Comparison of ENCODE assay signal across 9 cellular contexts in genomic region chr14:76937181-76938091, GRCh38.
DNase-seq lines count a peak whose midpoint lies in the region; ATAC-seq and TF ChIP-seq lines count a peak whose summit lies in the region.
"Had no signal": no experiment of that assay in that cellular context is flagged by ENCODE, and none has a peak within 500 bp of the region (broad histone marks: within the 10 kb centered on the region; RNA-seq: fewer than 3 reads in every experiment).

No MANE protein-coding gene starts in this region.

- H3K36me3 ChIP-seq in SK-N-SH (replicated peaks in 1 of 2; ENCODE audit: control insufficient read depth in 1 of 2, insufficient read depth in 2 of 2, low read length in 1 of 2) (no peaks in the 10 kb centered on the region), cardiac muscle cell (no peaks in the 10 kb centered on the region), skeletal muscle tissue (ENCODE audit: control insufficient read depth in 3 of 3, insufficient read depth in 3 of 3, low read length in 3 of 3) (no peaks in the 10 kb centered on the region)

- TF ChIP-seq CTCF in SK-N-SH (IDR thresholded peaks at IDR 0.05), result no peak
- TF ChIP-seq CTCF in cardiac muscle cell (IDR thresholded peaks at IDR 0.05; ENCODE audit: low read depth, low read length), result no peak

- DNase-seq in LHCN-M2 (ENCODE audit: low read depth) (peak; percentile 96), SK-N-SH (peak; percentile 93), cardiac muscle cell (ENCODE audit: low read depth in 1 of 2, low spot score in 1 of 2) (peak; percentile 88 to 91)
- DNase-seq in activated CD4-positive, alpha-beta T cell treated with anti-CD3 and anti-CD28 coated beads, Interleukin-2, amount 50 U/mL, for 4 hours, result no peak
- no peak for DNase-seq in activated CD4-positive, CD25-positive, alpha-beta regulatory T cell treated with anti-CD3 and anti-CD28 coated beads, Interleukin-2, amount 50 U/mL, for 72 hours
- DNase-seq: activated CD4-positive, alpha-beta T cell treated with anti-CD3 and anti-CD28 coated beads, Interleukin-2, amount 10 ng/mL, durations not matched to agents 7 days and 5 days had no signal

- peaks cover 12% of the 10 kb centered on the region for H3F3A ChIP-seq in SK-N-SH (replicated peaks; ENCODE audit: insufficient read depth)

- ATAC-seq in GM18867 (IDR thresholded peaks at IDR 0.05; ENCODE audit: unreplicated experiment) (no peak), HG03442 (IDR thresholded peaks at IDR 0.05; ENCODE audit: unreplicated experiment) (no peak)

- H4K20me1 ChIP-seq in SK-N-SH (ENCODE audit: insufficient read depth), result no peaks in the 10 kb centered on the region

- H3K27ac ChIP-seq in SK-N-SH (ENCODE audit: low read depth in 2 of 2, low read length in 1 of 2) (peak overlapping the region; percentile 89 to 97), cardiac muscle cell (peak overlapping the region; percentile 67), skeletal muscle tissue (ENCODE audit: low read depth, low read length) (peak overlapping the region; percentile 88)

- POLR2A ChIA-PET in SK-N-SH (lab: Yijun Ruan, JAX), result interaction anchor here (0.9 to 3.9 kb wide), 5 partner anchors 18 to 90 kb away, joined by 3 to 20 read pairs (median 3); no protein-coding TSS in a partner anchor

- WGBS in SK-N-SH (ENCODE audit: low lambda C conversion rate), result 66% methylated on average over 13 of the region's 15 CpGs

- H3K4me1 ChIP-seq in SK-N-SH (ENCODE audit: control insufficient read depth in 1 of 2, insufficient read depth in 2 of 2, low read depth in 1 of 2, low read length in 1 of 2) (peaks cover 23 to 50% of the 10 kb centered on the region in 2 experiments), cardiac muscle cell (ENCODE audit: low read depth) (peaks cover 45% of the 10 kb centered on the region), skeletal muscle tissue (ENCODE audit: control insufficient read depth in 3 of 3, insufficient read depth in 3 of 3, low read length in 3 of 3) (peaks cover 23 to 32% (median 24%) of the 10 kb centered on the region in 3 donors)

- H3K9ac ChIP-seq in SK-N-SH, result peak overlapping the region; percentile 38; the same call in 1 of the 2 replicates
- peak overlapping the region; percentile 5 to 54 (median 34) for H3K9ac ChIP-seq in skeletal muscle tissue (ENCODE audit: low read depth in 1 of 3, low read length in 3 of 3)

- H3K4me3 ChIP-seq in SK-N-SH (ENCODE audit: low read depth in 2 of 2, low read length in 1 of 2) (no peak overlapping the region), cardiac muscle cell (no peak overlapping the region), skeletal muscle tissue (ENCODE audit: low read length in 3 of 3) (peak overlapping the region; percentile 45 to 56 (median 51))

- peak overlapping the region; percentile 39; the same call in 1 of the 2 replicates for H2AFZ ChIP-seq in SK-N-SH (ENCODE audit: low read depth)

- no peak; a peak in 1 of 4 replicates for TF ChIP-seq EP300 in SK-N-SH (IDR thresholded peaks at IDR 0.05; ENCODE audit: borderline replicate concordance in 1 of 2, low read depth in 1 of 2, low read length in 1 of 2)

- CTCF ChIA-PET in SK-N-SH (lab: Yijun Ruan, JAX), result interaction anchor here (1.0 to 12.2 kb wide), 8 partner anchors 10 to 116 kb away, joined by 3 to 133 read pairs (median 7); no protein-coding TSS in a partner anchor

- H3K79me2 ChIP-seq in SK-N-SH (ENCODE audit: insufficient read depth), result no peaks in the 10 kb centered on the region

- H3K9me3 ChIP-seq in SK-N-SH (no peaks in the 10 kb centered on the region), cardiac muscle cell (ENCODE audit: low read depth) (no peaks in the 10 kb centered on the region), skeletal muscle tissue (ENCODE audit: control insufficient read depth in 3 of 3, low read length in 3 of 3) (no peaks in the 10 kb centered on the region)

- peak; percentile 35 for TF ChIP-seq RAD21 in SK-N-SH (IDR thresholded peaks at IDR 0.05; ENCODE audit: low read length)

- peak overlapping the region; percentile 52; the same call in 1 of the 2 replicates for H3K4me2 ChIP-seq in SK-N-SH

- H3K9me2 ChIP-seq in SK-N-SH, result no peaks in the 10 kb centered on the region

- no peaks in the 10 kb centered on the region for H3K27me3 ChIP-seq in SK-N-SH (ENCODE audit: insufficient read depth)
- no peaks in the 10 kb centered on the region for H3K27me3 ChIP-seq in cardiac muscle cell
- H3K27me3 ChIP-seq in skeletal muscle tissue (ENCODE audit: control insufficient read depth in 3 of 3, insufficient read depth in 3 of 3, low read length in 3 of 3), result no peaks in the 10 kb centered on the region

TF ChIP-seq in SK-N-SH, 30 proteins besides CTCF, POLR2A, EP300 and RAD21:
- TF ChIP-seq GATA2 (CRISPR knock-in tag; IDR thresholded peaks at IDR 0.05) (peak; percentile 63; the same call in 1 of the 2 replicates), CHD2 (IDR thresholded peaks at IDR 0.05; ENCODE audit: low read length, partially characterized antibody) (peak; percentile 55), RCOR1 (IDR thresholded peaks at IDR 0.05; ENCODE audit: low read length) (peak; percentile 75), MEF2A (IDR thresholded peaks at IDR 0.05; ENCODE audit: borderline replicate concordance, low read depth) (no peak), NFIC (IDR thresholded peaks at IDR 0.05; ENCODE audit: borderline replicate concordance) (peak; percentile 31; the same call in 1 of the 2 replicates), FOSL2 (IDR thresholded peaks at IDR 0.05; ENCODE audit: borderline replicate concordance, low read depth) (no peak), TCF12 (IDR thresholded peaks at IDR 0.05) (peak; percentile 85), FOXJ3 (CRISPR knock-in tag; IDR thresholded peaks at IDR 0.05) (peak; percentile 30; the same call in 1 of the 2 replicates), MXI1 (IDR thresholded peaks at IDR 0.05; ENCODE audit: low read depth, low read length) (peak; percentile 80)

Comparison
In these comparisons a context has a peak if more than half of its experiments do, and no peak if none do; other contexts are left out.
1. DNase-seq: peak in LHCN-M2 (single experiment), SK-N-SH (single experiment) and cardiac muscle cell (2 of 2); none in activated CD4-positive, alpha-beta T cell treated with anti-CD3 and anti-CD28 coated beads, Interleukin-2, amount 50 U/mL, for 4 hours (0 of 2) and activated CD4-positive, CD25-positive, alpha-beta regulatory T cell treated with anti-CD3 and anti-CD28 coated beads, Interleukin-2, amount 50 U/mL, for 72 hours (single experiment).
2. H3K4me3 ChIP-seq: peak in skeletal muscle tissue (3 of 3); none in SK-N-SH (0 of 2) and cardiac muscle cell (single experiment).
3. Peak in every context shown above with its lines, with median percentiles within 50 percentile points of each other: H3K27ac ChIP-seq.